Comparison of ENCODE assay signal across 18 cellular contexts in genomic region chr22:44074286-44074984, GRCh38.
"Had no signal": no experiment of that assay in that cellular context is flagged by ENCODE, and none has a peak within 500 bp of the region (broad histone marks: within the 10 kb centered on the region; RNA-seq: fewer than 3 reads in every experiment).

No MANE protein-coding gene starts in this region.

- H3K27ac Mint-ChIP-seq: activated CD4-positive, alpha-beta T cell treated with anti-CD3 and anti-CD28 coated beads, Interleukin-2, amount 10 ng/mL, durations not matched to agents 7 days and 5 days; activated naive CD8-positive, alpha-beta T cell treated with anti-CD3 and anti-CD28 coated beads for 36 hours; immature natural killer cell; natural killer cell treated with Interleukin-12 subunit alpha and Interleukin-12 subunit beta and Interleukin-15 and Interleukin-18, amount 100 ng/mL, for 72 hours had no signal

- H3K4me1 Mint-ChIP-seq: activated CD4-positive, alpha-beta T cell treated with anti-CD3 and anti-CD28 coated beads, Interleukin-2, amount 10 ng/mL, durations not matched to agents 7 days and 5 days; activated naive CD8-positive, alpha-beta T cell treated with anti-CD3 and anti-CD28 coated beads for 36 hours; immature natural killer cell had no signal

- H3K36me3 ChIP-seq: pancreas, tibial artery had no signal

- H3K36me3 Mint-ChIP-seq: activated naive CD8-positive, alpha-beta T cell treated with anti-CD3 and anti-CD28 coated beads for 36 hours; immature natural killer cell; natural killer cell treated with Interleukin-12 subunit alpha and Interleukin-12 subunit beta and Interleukin-15 and Interleukin-18, amount 100 ng/mL, for 72 hours had no signal

- ATAC-seq: body of pancreas; foreskin keratinocyte; natural killer cell treated with Interleukin-12 subunit alpha and Interleukin-12 subunit beta and Interleukin-15 and Interleukin-18, amount 100 ng/mL, for 72 hours; pancreas; stimulated activated naive B cell treated with anti-CD40 and anti-IgM and Interleukin-4, amounts not matched to agents 10 μg/mL and 1 μg/mL and 100 μg/mL, for 72 hours had no signal

- H3K27me3 ChIP-seq: body of pancreas, foreskin keratinocyte, pancreas had no signal

- H3K27ac ChIP-seq: body of pancreas, foreskin keratinocyte, pancreas, tibial artery had no signal

- H3K4me3 Mint-ChIP-seq: activated CD4-positive, alpha-beta T cell treated with anti-CD3 and anti-CD28 coated beads, Interleukin-2, amount 10 ng/mL, durations not matched to agents 7 days and 5 days; activated naive CD8-positive, alpha-beta T cell treated with anti-CD3 and anti-CD28 coated beads for 36 hours; central memory CD8-positive, alpha-beta T cell; immature natural killer cell; natural killer cell treated with Interleukin-12 subunit alpha and Interleukin-12 subunit beta and Interleukin-15 and Interleukin-18, amount 100 ng/mL, for 72 hours; stimulated activated naive B cell treated with anti-CD40 and anti-IgM and Interleukin-4, amounts not matched to agents 10 μg/mL and 1 μg/mL and 100 μg/mL, for 72 hours had no signal

- DNase-seq: activated CD4-positive, alpha-beta T cell treated with anti-CD3 and anti-CD28 coated beads, Interleukin-2, amount 10 ng/mL, durations not matched to agents 7 days and 5 days; activated CD8-positive, alpha-beta memory T cell treated with anti-CD3 and anti-CD28 coated beads, Interleukin-2, amount 50 U/mL, for 48 hours; activated naive CD8-positive, alpha-beta T cell treated with anti-CD3 and anti-CD28 coated beads for 36 hours; body of pancreas; effector CD8-positive, alpha-beta T cell; glutamatergic neuron; immature natural killer cell; pancreas; stimulated activated CD4-positive, alpha-beta T cell treated with anti-CD3 and anti-CD28 coated beads, Interleukin-2, amount 100 ng/mL, for 48 hours; stimulated activated naive B cell treated with anti-CD40 and anti-IgM and Interleukin-4, amounts not matched to agents 10 μg/mL and 1 μg/mL and 100 μg/mL, for 72 hours; T-helper 2 cell; tibial artery had no signal

- H3K9me3 ChIP-seq: body of pancreas, pancreas, tibial artery had no signal

- H3K27me3 Mint-ChIP-seq: activated CD4-positive, alpha-beta T cell treated with anti-CD3 and anti-CD28 coated beads, Interleukin-2, amount 10 ng/mL, durations not matched to agents 7 days and 5 days; central memory CD8-positive, alpha-beta T cell; stimulated activated naive B cell treated with anti-CD40 and anti-IgM and Interleukin-4, amounts not matched to agents 10 μg/mL and 1 μg/mL and 100 μg/mL, for 72 hours had no signal

- H3K4me3 ChIP-seq: body of pancreas, pancreas, tibial artery had no signal

- H3K4me1 ChIP-seq: body of pancreas, foreskin keratinocyte, pancreas, tibial artery had no signal

- H3K9me3 Mint-ChIP-seq: activated CD4-positive, alpha-beta T cell treated with anti-CD3 and anti-CD28 coated beads, Interleukin-2, amount 10 ng/mL, durations not matched to agents 7 days and 5 days; activated naive CD8-positive, alpha-beta T cell treated with anti-CD3 and anti-CD28 coated beads for 36 hours; central memory CD8-positive, alpha-beta T cell; natural killer cell treated with Interleukin-12 subunit alpha and Interleukin-12 subunit beta and Interleukin-15 and Interleukin-18, amount 100 ng/mL, for 72 hours; stimulated activated naive B cell treated with anti-CD40 and anti-IgM and Interleukin-4, amounts not matched to agents 10 μg/mL and 1 μg/mL and 100 μg/mL, for 72 hours had no signal

- FAIRE-seq: endothelial cell of umbilical vein, pancreas, TTC549, urothelium cell line had no signal
